In genomic region chr13:77330009-77330471, GRCh38 we compare ENCODE assay signal across 8 cellular contexts. TPM values are rescaled to one million over a fixed set of nuclear protein-coding genes. Genes with fewer than 3 reads are reported as not detected.
DNase-seq lines count a peak whose midpoint lies in the region; ATAC-seq and TF ChIP-seq lines count a peak whose summit lies in the region.

No MANE protein-coding gene starts in this region.

- H3K27ac Mint-ChIP-seq in activated naive CD4-positive, alpha-beta T cell treated with anti-CD3 and anti-CD28 coated beads for 36 hours = peak overlapping the region; percentile 98

- CTCF ChIA-PET in activated naive CD4-positive, alpha-beta T cell treated with anti-CD3 and anti-CD28 coated beads for 36 hours (lab: Charles Lee) = interaction anchor here (0.6 to 1.0 kb wide), 7 partner anchors 8 to 148 kb away, joined by 3 to 12 read pairs (median 3); no protein-coding TSS in a partner anchor

- intact Hi-C loops in activated naive CD4-positive, alpha-beta T cell treated with anti-CD3 and anti-CD28 coated beads for 36 hours (cut with micrococcal nuclease) = no loop called here

- no peaks in the 10 kb centered on the region for H3K9me3 Mint-ChIP-seq in activated naive CD4-positive, alpha-beta T cell treated with anti-CD3 and anti-CD28 coated beads for 36 hours

- peaks cover 32% of the 10 kb centered on the region for H3K4me1 Mint-ChIP-seq in activated naive CD4-positive, alpha-beta T cell treated with anti-CD3 and anti-CD28 coated beads for 36 hours (ENCODE audit: low read depth)

- no peaks in the 10 kb centered on the region for H3K27me3 Mint-ChIP-seq in activated naive CD4-positive, alpha-beta T cell treated with anti-CD3 and anti-CD28 coated beads for 36 hours (ENCODE audit: low read depth)

- DNase-seq in activated naive CD4-positive, alpha-beta T cell treated with anti-CD3 and anti-CD28 coated beads for 36 hours = no peak
- no peak for DNase-seq in activated naive CD4-positive, alpha-beta T cell (lab: John Stamatoyannopoulos, UW)
- DNase-seq in SW480 (ENCODE audit: low spot score) (peak; percentile 56), fibroblast of pulmonary artery (ENCODE audit: low read depth) (no peak), retinal pigment epithelial cell (ENCODE audit: low read depth) (no peak), middle frontal gyrus (ENCODE audit: extremely low spot score, low spot score) (no peak)

- H3K4me3 Mint-ChIP-seq in activated naive CD4-positive, alpha-beta T cell treated with anti-CD3 and anti-CD28 coated beads for 36 hours = peak overlapping the region; percentile 92

- no peak for ATAC-seq in GM18498 (IDR thresholded peaks at IDR 0.05; ENCODE audit: unreplicated experiment)
- ATAC-seq in activated CD4-positive, CD25-positive, alpha-beta regulatory T cell treated with anti-CD3 and anti-CD28 coated beads, Interleukin-2, amount 50 U/mL, for 24 hours = no peak

- H3K4me3 ChIP-seq in fibroblast of pulmonary artery (replicated peaks; ENCODE audit: low read depth, low read length) (peak overlapping the region; percentile 90), retinal pigment epithelial cell (ENCODE audit: low read length) (peak overlapping the region; percentile 91)

- H3K36me3 Mint-ChIP-seq in activated naive CD4-positive, alpha-beta T cell treated with anti-CD3 and anti-CD28 coated beads for 36 hours (ENCODE audit: low read depth) = peaks cover 4% of the 10 kb centered on the region

- no peak for TF ChIP-seq CTCF in fibroblast of pulmonary artery (IDR thresholded peaks at IDR 0.05; ENCODE audit: low read length, missing control alignments)
- no peak for TF ChIP-seq CTCF in retinal pigment epithelial cell (conservative IDR thresholded peaks at IDR 0.05; ENCODE audit: low read depth, low read length)

RNA-seq across cellular contexts. Expression of gene MYCBP2, which starts 3.1 kb away (rescaled TPM):
- total RNA-seq in activated naive CD4-positive, alpha-beta T cell treated with anti-CD3 and anti-CD28 coated beads for 36 hours = 10 to 100 TPM; 60.6 to 70.4 TPM
